ENCODE assay signal across 25 cellular contexts in the genomic region with DNA sequence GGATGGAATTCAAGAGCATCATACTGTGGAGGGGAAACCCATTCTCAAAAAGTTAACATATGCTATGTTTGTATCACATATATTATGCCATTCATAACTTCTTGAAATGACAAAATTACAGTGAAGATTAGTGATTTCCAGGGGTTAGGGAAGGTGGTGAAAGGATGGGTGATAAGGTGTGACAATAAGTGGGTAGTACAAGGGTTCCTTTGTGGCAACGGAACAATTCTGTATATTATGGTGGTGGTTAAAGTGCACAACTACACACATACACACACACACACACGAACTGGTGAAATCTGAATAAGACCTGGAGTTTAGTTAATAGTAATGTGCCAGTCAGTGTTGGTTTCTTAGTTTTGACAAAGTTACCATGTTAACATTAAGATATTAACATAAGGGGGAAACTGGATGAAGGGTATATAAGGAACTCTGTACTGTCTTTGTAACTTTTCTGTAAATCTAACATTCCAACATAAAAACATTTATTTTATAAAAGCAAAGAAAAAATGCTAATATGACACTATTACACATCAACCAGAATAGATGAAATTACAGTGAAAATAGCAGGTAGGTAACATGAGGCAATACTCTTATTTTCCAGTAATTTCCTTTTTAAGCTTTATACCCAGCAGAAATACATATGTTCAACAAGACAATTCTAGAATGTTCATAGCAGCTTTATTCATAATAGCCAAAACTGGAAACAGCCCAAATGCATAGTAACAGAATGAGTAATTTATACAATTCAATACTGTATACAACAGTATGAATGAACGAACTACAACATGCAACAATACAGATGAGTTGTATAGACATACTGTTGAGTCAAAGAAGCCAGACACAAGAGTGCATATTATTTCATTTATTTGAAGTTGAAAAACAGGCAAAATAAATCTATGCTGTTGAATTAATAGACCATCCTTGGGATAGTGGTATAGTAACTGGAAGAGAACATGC. TPM values are rescaled to one million over a fixed set of nuclear protein-coding genes. Genes with fewer than 3 reads are reported as not detected.
A peak's percentile ranks its signal among the peaks of the same experiment; 100 is the strongest.
DNase-seq lines count a peak whose midpoint lies in the region; ATAC-seq, FAIRE-seq and TF ChIP-seq lines count a peak whose summit lies in the region.
"Had no signal": no experiment of that assay in that cellular context is flagged by ENCODE, and none has a peak within 500 bp of the region (broad histone marks: within the 10 kb centered on the region; RNA-seq: fewer than 3 reads in every experiment).

No MANE protein-coding gene starts in this region.

- H4K20me1 ChIP-seq in HepG2 (ENCODE audit: insufficient read depth, low read length) (peaks cover 3% of the 10 kb centered on the region; the same call in 1 of the 2 replicates), SK-N-SH (ENCODE audit: insufficient read depth) (no peaks in the 10 kb centered on the region), endothelial cell of umbilical vein (replicated peaks; ENCODE audit: control insufficient read depth, extremely low read depth, insufficient read depth, low read length) (no peaks in the 10 kb centered on the region)

- H3K4me2 ChIP-seq in HepG2 (ENCODE audit: low read depth, low read length) = no peak overlapping the region
- no peak overlapping the region for H3K4me2 ChIP-seq in SK-N-SH
- H3K4me2 ChIP-seq in endothelial cell of umbilical vein (ENCODE audit: insufficient read depth, low read length) = no peak overlapping the region

- DNase-seq in HepG2 (ENCODE audit: low spot score) (no peak), right lobe of liver (no peak), SK-N-SH (no peak), endothelial cell of umbilical vein (ENCODE audit: low read depth, low spot score) (no peak), medulla oblongata (ENCODE audit: extremely low spot score) (no peak)
- DNase-seq: activated CD8-positive, alpha-beta memory T cell treated with anti-CD3 and anti-CD28 coated beads for 24 hours; activated naive CD4-positive, alpha-beta T cell treated with anti-CD3 and anti-CD28 coated beads, Interleukin-2, amount 50 U/mL, for 16 hours; amygdala; heart left ventricle; KG1; NCI-H69; posterior cingulate gyrus; RPMI8226; tibial artery; WERI-Rb-1 had no signal

- WGBS in HepG2 (ENCODE audit: low lambda C conversion rate) = 53% methylated on average over 3 of the region's 3 CpGs
- whole genome bisulfite sequencing in right lobe of liver (ENCODE audit: insufficient coverage, low coverage, low lambda C conversion rate, missing lambda C conversion rate) = 65% methylated on average over 3 of the region's 3 CpGs
- WGBS in SK-N-SH (ENCODE audit: low lambda C conversion rate) = 73% methylated on average over 3 of the region's 3 CpGs

- peaks cover 40% of the 10 kb centered on the region for H3F3A ChIP-seq in SK-N-SH (replicated peaks; ENCODE audit: insufficient read depth)

- H3K4me1 ChIP-seq in HepG2 (ENCODE audit: insufficient read depth, low read length) (peaks cover 33% of the 10 kb centered on the region), right lobe of liver (no peaks in the 10 kb centered on the region), SK-N-SH (ENCODE audit: control insufficient read depth in 1 of 2, insufficient read depth in 2 of 2, low read depth in 1 of 2, low read length in 1 of 2) (peaks cover 0 to 2% of the 10 kb centered on the region in 2 experiments; a peak in 1 of 4 replicates), endothelial cell of umbilical vein (ENCODE audit: control insufficient read depth, extremely low read depth, insufficient read depth, low read length) (no peaks in the 10 kb centered on the region), subcutaneous abdominal adipose tissue (ENCODE audit: control insufficient read depth in 5 of 5, insufficient read depth in 5 of 5, low read length in 5 of 5) (peaks cover 0 to 6% (median 4%) of the 10 kb centered on the region in 5 donors)
- H3K4me1 ChIP-seq: breast epithelium, heart left ventricle, tibial artery had no signal

- H3K9me3 ChIP-seq in HepG2 (ENCODE audit: low read length) (peaks cover 7% of the 10 kb centered on the region; the same call in 1 of the 2 replicates), right lobe of liver (no peaks in the 10 kb centered on the region), SK-N-SH (no peaks in the 10 kb centered on the region), endothelial cell of umbilical vein (replicated peaks; ENCODE audit: control insufficient read depth, insufficient read depth, low read length) (no peaks in the 10 kb centered on the region), subcutaneous abdominal adipose tissue (ENCODE audit: control insufficient read depth in 5 of 5, low read length in 5 of 5) (peaks cover 0 to 4% (median 0%) of the 10 kb centered on the region in 5 donors)
- H3K9me3 ChIP-seq: breast epithelium had no signal

- H3K79me2 ChIP-seq in HepG2 (ENCODE audit: insufficient read depth, low read length) (no peaks in the 10 kb centered on the region), SK-N-SH (ENCODE audit: insufficient read depth) (no peaks in the 10 kb centered on the region), endothelial cell of umbilical vein (ENCODE audit: control insufficient read depth, insufficient read depth, low read length) (no peaks in the 10 kb centered on the region)

- H3K9me1 ChIP-seq in endothelial cell of umbilical vein (replicated peaks; ENCODE audit: control insufficient read depth, extremely low read depth, insufficient read depth, low read length) = no peaks in the 10 kb centered on the region

- no peak overlapping the region for H3K9ac ChIP-seq in HepG2 (ENCODE audit: insufficient read depth, low read depth, low read length)
- H3K9ac ChIP-seq in SK-N-SH = no peak overlapping the region
- H3K9ac ChIP-seq in endothelial cell of umbilical vein (replicated peaks; ENCODE audit: extremely low read depth, insufficient read depth, low read length) = no peak overlapping the region
- no peak overlapping the region for H3K9ac ChIP-seq in subcutaneous abdominal adipose tissue (ENCODE audit: low read length in 5 of 5)

- CTCF ChIA-PET in HepG2 (lab: Yijun Ruan, JAX; ENCODE audit: low intra/inter-chr PET ratio, low total read pairs) = no interaction called here
- CTCF ChIA-PET in SK-N-SH (lab: Yijun Ruan, JAX) = interaction anchor here (1.0 kb wide), 1 partner anchor 17 kb away, joined by 3 read pairs; no protein-coding TSS in a partner anchor
- CTCF ChIA-PET in endothelial cell of umbilical vein (lab: Charles Lee) = no interaction called here

- intact Hi-C loops in HepG2 (cut with micrococcal nuclease; ENCODE audit: unreplicated experiment) (no loop called here), right lobe of liver (cut with DNase I) (loop anchor here in 1 of 2 donors (10.0 kb wide), 1 partner anchor 55 kb away; no protein-coding TSS in a partner anchor), endothelial cell of umbilical vein (cut with micrococcal nuclease) (no loop called here)

- H3K4me3 ChIP-seq in HepG2 (replicated peaks in 1 of 3; ENCODE audit: insufficient read depth in 1 of 3, low read depth in 2 of 3, low read length in 3 of 3) = no peak overlapping the region
- no peak overlapping the region for H3K4me3 ChIP-seq in right lobe of liver
- H3K4me3 ChIP-seq in SK-N-SH (ENCODE audit: low read depth in 2 of 2, low read length in 1 of 2) = no peak overlapping the region
- no peak overlapping the region for H3K4me3 ChIP-seq in endothelial cell of umbilical vein (replicated peaks in 1 of 3; ENCODE audit: insufficient read depth in 1 of 3, low read depth in 1 of 3, low read length in 3 of 3)
- no peak overlapping the region for H3K4me3 ChIP-seq in subcutaneous abdominal adipose tissue (ENCODE audit: low read depth in 1 of 5, low read length in 5 of 5)
- H3K4me3 ChIP-seq: breast epithelium, heart left ventricle, lung, tibial artery had no signal

- no peak for ATAC-seq in HepG2
- ATAC-seq in right lobe of liver = no peak
- ATAC-seq in HG03439 (IDR thresholded peaks at IDR 0.05; ENCODE audit: unreplicated experiment) = no peak
- ATAC-seq in GM21515 (IDR thresholded peaks at IDR 0.05; ENCODE audit: unreplicated experiment) = no peak
- ATAC-seq: heart left ventricle, sciatic nerve had no signal

- POLR2A ChIA-PET in HepG2 (lab: Yijun Ruan, JAX) = no interaction called here
- POLR2A ChIA-PET in SK-N-SH (lab: Yijun Ruan, JAX) = no interaction called here
- POLR2A ChIA-PET in endothelial cell of umbilical vein (lab: Charles Lee) = no interaction called here

- H3K27me3 ChIP-seq in HepG2 (ENCODE audit: control insufficient read depth in 1 of 2, insufficient read depth in 2 of 2, low read length in 2 of 2) = no peaks in the 10 kb centered on the region
- H3K27me3 ChIP-seq in right lobe of liver = no peaks in the 10 kb centered on the region
- H3K27me3 ChIP-seq in SK-N-SH (ENCODE audit: insufficient read depth) = no peaks in the 10 kb centered on the region
- peaks cover 1 to 2% of the 10 kb centered on the region in 2 experiments for H3K27me3 ChIP-seq in endothelial cell of umbilical vein (ENCODE audit: control insufficient read depth in 2 of 2, insufficient read depth in 2 of 2, low read length in 2 of 2)
- no peaks in the 10 kb centered on the region for H3K27me3 ChIP-seq in subcutaneous abdominal adipose tissue (ENCODE audit: control insufficient read depth in 5 of 5, insufficient read depth in 4 of 5, low read length in 5 of 5)
- H3K27me3 ChIP-seq: breast epithelium, heart left ventricle, tibial artery had no signal

- H3K27ac ChIP-seq in HepG2 (ENCODE audit: extremely low read length, insufficient read depth, low read length) (no peak overlapping the region), right lobe of liver (no peak overlapping the region), SK-N-SH (ENCODE audit: low read depth in 2 of 2, low read length in 1 of 2) (no peak overlapping the region), endothelial cell of umbilical vein (ENCODE audit: insufficient read depth, low read depth, low read length) (no peak overlapping the region), subcutaneous abdominal adipose tissue (ENCODE audit: low read depth, low read length) (peak overlapping the region; percentile 26)
- H3K27ac ChIP-seq: breast epithelium, heart left ventricle, tibial artery, WERI-Rb-1 had no signal

- BruUV-seq in HepG2 (replicated peaks; lab: Mats Ljungman, UMichigan) = no TSS peak
- BruUV-seq in endothelial cell of umbilical vein (replicated peaks; lab: Mats Ljungman, UMichigan) = no TSS peak

- H3K9me2 ChIP-seq in SK-N-SH = no peaks in the 10 kb centered on the region

- no peak for TF ChIP-seq EP300 in HepG2 (IDR thresholded peaks at IDR 0.05; ENCODE audit: low read depth in 2 of 2, low read length in 2 of 2)
- no peak for TF ChIP-seq EP300 in HepG2 (CRISPR knock-in tag; IDR thresholded peaks at IDR 0.05; ENCODE audit: borderline replicate concordance)
- no peak for TF ChIP-seq EP300 in SK-N-SH (IDR thresholded peaks at IDR 0.05; ENCODE audit: borderline replicate concordance in 1 of 2, low read depth in 1 of 2, low read length in 1 of 2)

- H3K36me3 ChIP-seq in HepG2 (replicated peaks in 1 of 2; ENCODE audit: control insufficient read depth in 1 of 2, insufficient read depth in 2 of 2, low read length in 2 of 2) = no peaks in the 10 kb centered on the region
- no peaks in the 10 kb centered on the region for H3K36me3 ChIP-seq in right lobe of liver
- H3K36me3 ChIP-seq in SK-N-SH (replicated peaks in 1 of 2; ENCODE audit: control insufficient read depth in 1 of 2, insufficient read depth in 2 of 2, low read length in 1 of 2) = peaks cover 24 to 26% of the 10 kb centered on the region in 2 experiments
- peaks cover 5 to 7% of the 10 kb centered on the region in 2 experiments for H3K36me3 ChIP-seq in endothelial cell of umbilical vein (ENCODE audit: control insufficient read depth in 2 of 2, extremely low read depth in 1 of 2, insufficient read depth in 2 of 2, low read length in 2 of 2)
- peaks cover 2 to 9% (median 6%) of the 10 kb centered on the region in 5 donors for H3K36me3 ChIP-seq in subcutaneous abdominal adipose tissue (ENCODE audit: control insufficient read depth in 5 of 5, insufficient read depth in 5 of 5, low read length in 5 of 5)
- H3K36me3 ChIP-seq: breast epithelium had no signal

- TF ChIP-seq POLR2A in HepG2 (IDR thresholded peaks at IDR 0.05; ENCODE audit: insufficient read depth in 1 of 2, low read depth in 2 of 2, low read length in 2 of 2) (peak in 1 of 2 experiments; percentile 27; a peak in 1 of 4 replicates), right lobe of liver (IDR thresholded peaks at IDR 0.05) (no peak), endothelial cell of umbilical vein (IDR thresholded peaks at IDR 0.05; ENCODE audit: low read depth, low read length) (peak; percentile 45)

- H2AFZ ChIP-seq in HepG2 (ENCODE audit: low read length) (no peak overlapping the region), SK-N-SH (ENCODE audit: low read depth) (no peak overlapping the region), endothelial cell of umbilical vein (ENCODE audit: low read depth, low read length) (no peak overlapping the region)

- TF ChIP-seq CTCF in HepG2 (CRISPR knock-in tag; IDR thresholded peaks at IDR 0.05) (no peak), right lobe of liver (IDR thresholded peaks at IDR 0.05) (no peak), SK-N-SH (IDR thresholded peaks at IDR 0.05) (no peak), endothelial cell of umbilical vein (IDR thresholded peaks at IDR 0.05; ENCODE audit: extremely low read depth in 1 of 2, insufficient read depth in 1 of 2, low read depth in 1 of 2, low read length in 2 of 2) (no peak)

- in situ Hi-C loops in HepG2 (cut with HindIII; ENCODE audit: extremely low pct_ligation_motif_present, low pct_unique_long_range_greater_than_20kb) = no loop called here

- dilution Hi-C loops in endothelial cell of umbilical vein (cut with MboI; ENCODE audit: extremely low pct_ligation_motif_present, low sequenced_read_pairs) = no loop called here

- FAIRE-seq in HepG2 (lab: Jason Lieb, UNC) (no peak), endothelial cell of umbilical vein (lab: Jason Lieb, UNC) (no peak)
- FAIRE-seq: endometrium had no signal

- TF ChIP-seq RAD21 in HepG2 (CRISPR knock-in tag; IDR thresholded peaks at IDR 0.05) = no peak
- no peak for TF ChIP-seq RAD21 in SK-N-SH (IDR thresholded peaks at IDR 0.05; ENCODE audit: low read length)

RNA-seq across cellular contexts. Expression of gene OR5AU1, which starts 44.0 kb away (rescaled TPM):
- total RNA-seq in HepG2 (2016; rRNA removed; fragmentation: Illumina TruSeq; extraction: Trizol) = not detected in 2 replicates
- not detected in 2 replicates for total RNA-seq in HepG2 (2016; cell fraction: cytosol; rRNA removed; fragmentation: Illumina TruSeq; extraction: Trizol; ENCODE audit: low read depth)
- not detected in 2 replicates for total RNA-seq in HepG2 (2016; cell fraction: insoluble cytoplasmic fraction; rRNA removed; fragmentation: Illumina TruSeq; extraction: Trizol)
- not detected in 2 replicates for total RNA-seq in HepG2 (2016; cell fraction: membrane; rRNA removed; fragmentation: Illumina TruSeq; extraction: Trizol)
- not detected in 2 replicates for total RNA-seq in HepG2 (2016; cell fraction: nucleus; rRNA removed; fragmentation: Illumina TruSeq; extraction: Trizol)
- polyA plus RNA-seq in HepG2 (2011; rRNA removed) = not detected in 2 replicates
- polyA plus RNA-seq in HepG2 (2011; cell fraction: cytosol; rRNA removed) = not detected in 2 replicates
- not detected in 2 replicates for polyA plus RNA-seq in HepG2 (2011; cell fraction: nucleus; rRNA removed)
- polyA plus RNA-seq in HepG2 (2012) = not detected in 2 replicates
- not detected in 2 replicates for polyA plus RNA-seq in HepG2 (2016; cell fraction: cytosol; fragmentation: Illumina TruSeq; extraction: Trizol; ENCODE audit: low read depth)
- not detected in 2 replicates for polyA plus RNA-seq in HepG2 (2016; cell fraction: insoluble cytoplasmic fraction; fragmentation: Illumina TruSeq; extraction: Trizol; ENCODE audit: low read depth)
- not detected in 2 replicates for polyA plus RNA-seq in HepG2 (2016; cell fraction: membrane; fragmentation: Illumina TruSeq; extraction: Trizol; ENCODE audit: low read depth)
- not detected in 2 replicates for polyA plus RNA-seq in HepG2 (2016; cell fraction: nucleus; fragmentation: Illumina TruSeq; extraction: Trizol; ENCODE audit: insufficient read depth, low read depth)
- polyA minus RNA-seq in HepG2 (2011; rRNA and poly(A)+ RNA removed; ENCODE audit: low replicate concordance) = not detected in 2 replicates
- polyA minus RNA-seq in HepG2 (2011; cell fraction: cytosol; rRNA and poly(A)+ RNA removed) = not detected in 2 replicates
- polyA minus RNA-seq in HepG2 (2011; cell fraction: nucleus; rRNA and poly(A)+ RNA removed) = not detected in 2 replicates
- not detected for total RNA-seq in right lobe of liver
- polyA plus RNA-seq in SK-N-SH (2012; rRNA removed) = not detected in 2 replicates
- not detected in 2 replicates for polyA plus RNA-seq in SK-N-SH (2012; cell fraction: cytosol; rRNA removed)
- not detected in 2 replicates for polyA plus RNA-seq in SK-N-SH (2012; cell fraction: nucleus; rRNA removed)
- not detected in 2 replicates for total RNA-seq in endothelial cell of umbilical vein
- polyA plus RNA-seq in endothelial cell of umbilical vein = not detected in 2 replicates
- not detected in 2 replicates for polyA plus RNA-seq in endothelial cell of umbilical vein (2011; cell fraction: cytosol; rRNA removed)
- not detected in 2 replicates for polyA plus RNA-seq in endothelial cell of umbilical vein (2011; cell fraction: nucleus; rRNA removed)
- not detected in 2 replicates for polyA plus RNA-seq in endothelial cell of umbilical vein (2012)
- polyA minus RNA-seq in endothelial cell of umbilical vein = not detected in 2 replicates
- not detected for polyA minus RNA-seq in endothelial cell of umbilical vein (2011; cell fraction: cytosol; rRNA and poly(A)+ RNA removed)
- not detected in 2 replicates for polyA minus RNA-seq in endothelial cell of umbilical vein (2011; cell fraction: nucleus; rRNA and poly(A)+ RNA removed)
- total RNA-seq: activated T-helper 1 cell treated with anti-CD3 and anti-CD28 coated beads, Interleukin-12 subunit alpha, Interleukin-12 subunit beta, Interleukin-2, Interleukin-4 antibody, amounts not matched to agents 30 ng/mL and 10 ng/mL and 1 ng/mL, durations not matched to agents 14 hours and 24 hours and 36 hours; breast epithelium; heart left ventricle; HT-29; lung; sciatic nerve had no signal
- polyA plus RNA-seq: CD14-positive monocyte, heart left ventricle, lung had no signal

Comparison
In these comparisons a context has a peak if more than half of its experiments do, and no peak if none do; other contexts are left out.
1. Of the 25 proteins assayed by ChIP-seq in both HepG2 and SK-N-SH: peak only in HepG2: none; only in SK-N-SH: POLR2AphosphoS5; in both: none; in neither: 24.